ENCODE assay signal across 2 cellular contexts in the genomic region with DNA sequence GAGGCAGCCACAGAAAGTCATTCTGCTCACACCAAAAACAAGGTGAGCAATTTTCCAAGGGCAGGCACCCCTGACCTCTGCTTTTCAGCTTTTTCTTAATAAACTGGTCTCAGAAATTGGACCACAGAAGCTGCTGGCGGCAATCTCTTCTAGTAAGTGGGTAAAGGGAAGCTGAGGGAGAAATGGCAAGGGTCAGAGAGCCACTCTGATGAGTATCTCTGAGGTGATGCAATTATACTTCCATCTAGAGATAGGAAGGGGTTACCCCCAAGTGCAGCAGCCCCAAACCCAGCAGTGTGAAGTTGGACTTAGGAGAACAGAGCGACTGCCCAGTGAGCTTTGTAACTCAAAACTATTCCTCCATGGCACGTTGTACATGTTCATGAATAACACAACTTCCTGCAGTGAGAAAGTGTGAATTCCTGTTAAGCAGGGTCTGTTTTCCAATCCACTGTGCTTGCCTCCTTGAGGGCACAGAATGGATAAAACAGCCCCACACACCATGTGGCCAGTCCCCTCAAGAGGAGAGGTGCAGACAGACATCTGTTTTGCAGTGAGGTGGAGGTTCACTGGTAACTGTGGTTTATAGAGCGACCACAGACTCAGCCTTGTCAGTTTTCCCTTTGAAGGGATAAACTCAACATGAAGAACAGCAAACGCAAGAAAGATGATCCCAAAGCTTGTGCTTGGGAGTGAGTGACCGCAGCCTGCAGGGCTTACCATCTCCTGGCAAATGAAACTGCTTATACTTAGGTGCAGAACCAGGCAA.
TF ChIP-seq lines count a peak whose summit lies in the region.

No MANE protein-coding gene starts in this region.

TF ChIP-seq in SK-N-SH treated with all-trans-retinoic acid at 6 μM for 48 hours, 23 proteins besides CTCF, POLR2A, EP300 and RAD21 (continued from another document):
- TF ChIP-seq, protein P1, sequence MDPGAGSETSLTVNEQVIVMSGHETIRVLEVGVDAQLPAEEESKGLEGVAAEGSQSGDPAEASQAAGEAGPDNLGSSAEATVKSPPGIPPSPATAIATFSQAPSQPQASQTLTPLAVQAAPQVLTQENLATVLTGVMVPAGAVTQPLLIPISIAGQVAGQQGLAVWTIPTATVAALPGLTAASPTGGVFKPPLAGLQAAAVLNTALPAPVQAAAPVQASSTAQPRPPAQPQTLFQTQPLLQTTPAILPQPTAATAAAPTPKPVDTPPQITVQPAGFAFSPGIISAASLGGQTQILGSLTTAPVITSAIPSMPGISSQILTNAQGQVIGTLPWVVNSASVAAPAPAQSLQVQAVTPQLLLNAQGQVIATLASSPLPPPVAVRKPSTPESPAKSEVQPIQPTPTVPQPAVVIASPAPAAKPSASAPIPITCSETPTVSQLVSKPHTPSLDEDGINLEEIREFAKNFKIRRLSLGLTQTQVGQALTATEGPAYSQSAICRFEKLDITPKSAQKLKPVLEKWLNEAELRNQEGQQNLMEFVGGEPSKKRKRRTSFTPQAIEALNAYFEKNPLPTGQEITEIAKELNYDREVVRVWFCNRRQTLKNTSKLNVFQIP (CRISPR knock-in tag; IDR thresholded peaks at IDR 0.05; ENCODE audit: borderline replicate concordance, low read depth): no peak
- TF ChIP-seq ZFP3 (CRISPR knock-in tag; IDR thresholded peaks at IDR 0.05): no peak
- TF ChIP-seq ZNF8 (CRISPR knock-in tag; IDR thresholded peaks at IDR 0.05): no peak
- TF ChIP-seq TCF4 (CRISPR knock-in tag; IDR thresholded peaks at IDR 0.05; ENCODE audit: borderline replicate concordance): no peak
- no peak for TF ChIP-seq ZNF565 (CRISPR knock-in tag; conservative IDR thresholded peaks at IDR 0.05; ENCODE audit: low read depth)
- no peak for TF ChIP-seq GLIS3 (CRISPR knock-in tag; IDR thresholded peaks at IDR 0.05)
- TF ChIP-seq PPARA (CRISPR knock-in tag; IDR thresholded peaks at IDR 0.05; ENCODE audit: borderline replicate concordance): no peak
- TF ChIP-seq ZNF70 (CRISPR knock-in tag; IDR thresholded peaks at IDR 0.05): no peak
- no peak for TF ChIP-seq SNAI2 (CRISPR knock-in tag; IDR thresholded peaks at IDR 0.05)
- TF ChIP-seq, protein P2, sequence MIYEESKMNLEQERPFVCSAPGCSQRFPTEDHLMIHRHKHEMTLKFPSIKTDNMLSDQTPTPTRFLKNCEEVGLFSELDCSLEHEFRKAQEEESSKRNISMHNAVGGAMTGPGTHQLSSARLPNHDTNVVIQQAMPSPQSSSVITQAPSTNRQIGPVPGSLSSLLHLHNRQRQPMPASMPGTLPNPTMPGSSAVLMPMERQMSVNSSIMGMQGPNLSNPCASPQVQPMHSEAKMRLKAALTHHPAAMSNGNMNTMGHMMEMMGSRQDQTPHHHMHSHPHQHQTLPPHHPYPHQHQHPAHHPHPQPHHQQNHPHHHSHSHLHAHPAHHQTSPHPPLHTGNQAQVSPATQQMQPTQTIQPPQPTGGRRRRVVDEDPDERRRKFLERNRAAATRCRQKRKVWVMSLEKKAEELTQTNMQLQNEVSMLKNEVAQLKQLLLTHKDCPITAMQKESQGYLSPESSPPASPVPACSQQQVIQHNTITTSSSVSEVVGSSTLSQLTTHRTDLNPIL (CRISPR knock-in tag; IDR thresholded peaks at IDR 0.05; ENCODE audit: low read depth): no peak

TF ChIP-seq in GM23338, 12 proteins besides CTCF, POLR2A, EP300 and RAD21 (continued from another document):
- TF ChIP-seq, protein P3, sequence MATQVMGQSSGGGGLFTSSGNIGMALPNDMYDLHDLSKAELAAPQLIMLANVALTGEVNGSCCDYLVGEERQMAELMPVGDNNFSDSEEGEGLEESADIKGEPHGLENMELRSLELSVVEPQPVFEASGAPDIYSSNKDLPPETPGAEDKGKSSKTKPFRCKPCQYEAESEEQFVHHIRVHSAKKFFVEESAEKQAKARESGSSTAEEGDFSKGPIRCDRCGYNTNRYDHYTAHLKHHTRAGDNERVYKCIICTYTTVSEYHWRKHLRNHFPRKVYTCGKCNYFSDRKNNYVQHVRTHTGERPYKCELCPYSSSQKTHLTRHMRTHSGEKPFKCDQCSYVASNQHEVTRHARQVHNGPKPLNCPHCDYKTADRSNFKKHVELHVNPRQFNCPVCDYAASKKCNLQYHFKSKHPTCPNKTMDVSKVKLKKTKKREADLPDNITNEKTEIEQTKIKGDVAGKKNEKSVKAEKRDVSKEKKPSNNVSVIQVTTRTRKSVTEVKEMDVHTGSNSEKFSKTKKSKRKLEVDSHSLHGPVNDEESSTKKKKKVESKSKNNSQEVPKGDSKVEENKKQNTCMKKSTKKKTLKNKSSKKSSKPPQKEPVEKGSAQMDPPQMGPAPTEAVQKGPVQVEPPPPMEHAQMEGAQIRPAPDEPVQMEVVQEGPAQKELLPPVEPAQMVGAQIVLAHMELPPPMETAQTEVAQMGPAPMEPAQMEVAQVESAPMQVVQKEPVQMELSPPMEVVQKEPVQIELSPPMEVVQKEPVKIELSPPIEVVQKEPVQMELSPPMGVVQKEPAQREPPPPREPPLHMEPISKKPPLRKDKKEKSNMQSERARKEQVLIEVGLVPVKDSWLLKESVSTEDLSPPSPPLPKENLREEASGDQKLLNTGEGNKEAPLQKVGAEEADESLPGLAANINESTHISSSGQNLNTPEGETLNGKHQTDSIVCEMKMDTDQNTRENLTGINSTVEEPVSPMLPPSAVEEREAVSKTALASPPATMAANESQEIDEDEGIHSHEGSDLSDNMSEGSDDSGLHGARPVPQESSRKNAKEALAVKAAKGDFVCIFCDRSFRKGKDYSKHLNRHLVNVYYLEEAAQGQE (IDR thresholded peaks at IDR 0.05; ENCODE audit: unreplicated experiment): no peak
- no peak for TF ChIP-seq STAT1 (IDR thresholded peaks at IDR 0.05; ENCODE audit: unreplicated experiment)
- TF ChIP-seq EZH2 (IDR thresholded peaks at IDR 0.05; ENCODE audit: low read depth, unreplicated experiment): no peak
- no peak for TF ChIP-seq EZH2phosphoT487 (IDR thresholded peaks at IDR 0.05; ENCODE audit: unreplicated experiment)
- TF ChIP-seq, protein P4, sequence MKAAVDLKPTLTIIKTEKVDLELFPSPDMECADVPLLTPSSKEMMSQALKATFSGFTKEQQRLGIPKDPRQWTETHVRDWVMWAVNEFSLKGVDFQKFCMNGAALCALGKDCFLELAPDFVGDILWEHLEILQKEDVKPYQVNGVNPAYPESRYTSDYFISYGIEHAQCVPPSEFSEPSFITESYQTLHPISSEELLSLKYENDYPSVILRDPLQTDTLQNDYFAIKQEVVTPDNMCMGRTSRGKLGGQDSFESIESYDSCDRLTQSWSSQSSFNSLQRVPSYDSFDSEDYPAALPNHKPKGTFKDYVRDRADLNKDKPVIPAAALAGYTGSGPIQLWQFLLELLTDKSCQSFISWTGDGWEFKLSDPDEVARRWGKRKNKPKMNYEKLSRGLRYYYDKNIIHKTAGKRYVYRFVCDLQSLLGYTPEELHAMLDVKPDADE (IDR thresholded peaks at IDR 0.05): no peak
- TF ChIP-seq JUNB (IDR thresholded peaks at IDR 0.05; ENCODE audit: unreplicated experiment): no peak
- no peak for TF ChIP-seq ZNF114 (CRISPR knock-in tag; IDR thresholded peaks at IDR 0.05)
- TF ChIP-seq ZNF331 (CRISPR knock-in tag; IDR thresholded peaks at IDR 0.05; ENCODE audit: low read depth): no peak
- TF ChIP-seq, protein P5, sequence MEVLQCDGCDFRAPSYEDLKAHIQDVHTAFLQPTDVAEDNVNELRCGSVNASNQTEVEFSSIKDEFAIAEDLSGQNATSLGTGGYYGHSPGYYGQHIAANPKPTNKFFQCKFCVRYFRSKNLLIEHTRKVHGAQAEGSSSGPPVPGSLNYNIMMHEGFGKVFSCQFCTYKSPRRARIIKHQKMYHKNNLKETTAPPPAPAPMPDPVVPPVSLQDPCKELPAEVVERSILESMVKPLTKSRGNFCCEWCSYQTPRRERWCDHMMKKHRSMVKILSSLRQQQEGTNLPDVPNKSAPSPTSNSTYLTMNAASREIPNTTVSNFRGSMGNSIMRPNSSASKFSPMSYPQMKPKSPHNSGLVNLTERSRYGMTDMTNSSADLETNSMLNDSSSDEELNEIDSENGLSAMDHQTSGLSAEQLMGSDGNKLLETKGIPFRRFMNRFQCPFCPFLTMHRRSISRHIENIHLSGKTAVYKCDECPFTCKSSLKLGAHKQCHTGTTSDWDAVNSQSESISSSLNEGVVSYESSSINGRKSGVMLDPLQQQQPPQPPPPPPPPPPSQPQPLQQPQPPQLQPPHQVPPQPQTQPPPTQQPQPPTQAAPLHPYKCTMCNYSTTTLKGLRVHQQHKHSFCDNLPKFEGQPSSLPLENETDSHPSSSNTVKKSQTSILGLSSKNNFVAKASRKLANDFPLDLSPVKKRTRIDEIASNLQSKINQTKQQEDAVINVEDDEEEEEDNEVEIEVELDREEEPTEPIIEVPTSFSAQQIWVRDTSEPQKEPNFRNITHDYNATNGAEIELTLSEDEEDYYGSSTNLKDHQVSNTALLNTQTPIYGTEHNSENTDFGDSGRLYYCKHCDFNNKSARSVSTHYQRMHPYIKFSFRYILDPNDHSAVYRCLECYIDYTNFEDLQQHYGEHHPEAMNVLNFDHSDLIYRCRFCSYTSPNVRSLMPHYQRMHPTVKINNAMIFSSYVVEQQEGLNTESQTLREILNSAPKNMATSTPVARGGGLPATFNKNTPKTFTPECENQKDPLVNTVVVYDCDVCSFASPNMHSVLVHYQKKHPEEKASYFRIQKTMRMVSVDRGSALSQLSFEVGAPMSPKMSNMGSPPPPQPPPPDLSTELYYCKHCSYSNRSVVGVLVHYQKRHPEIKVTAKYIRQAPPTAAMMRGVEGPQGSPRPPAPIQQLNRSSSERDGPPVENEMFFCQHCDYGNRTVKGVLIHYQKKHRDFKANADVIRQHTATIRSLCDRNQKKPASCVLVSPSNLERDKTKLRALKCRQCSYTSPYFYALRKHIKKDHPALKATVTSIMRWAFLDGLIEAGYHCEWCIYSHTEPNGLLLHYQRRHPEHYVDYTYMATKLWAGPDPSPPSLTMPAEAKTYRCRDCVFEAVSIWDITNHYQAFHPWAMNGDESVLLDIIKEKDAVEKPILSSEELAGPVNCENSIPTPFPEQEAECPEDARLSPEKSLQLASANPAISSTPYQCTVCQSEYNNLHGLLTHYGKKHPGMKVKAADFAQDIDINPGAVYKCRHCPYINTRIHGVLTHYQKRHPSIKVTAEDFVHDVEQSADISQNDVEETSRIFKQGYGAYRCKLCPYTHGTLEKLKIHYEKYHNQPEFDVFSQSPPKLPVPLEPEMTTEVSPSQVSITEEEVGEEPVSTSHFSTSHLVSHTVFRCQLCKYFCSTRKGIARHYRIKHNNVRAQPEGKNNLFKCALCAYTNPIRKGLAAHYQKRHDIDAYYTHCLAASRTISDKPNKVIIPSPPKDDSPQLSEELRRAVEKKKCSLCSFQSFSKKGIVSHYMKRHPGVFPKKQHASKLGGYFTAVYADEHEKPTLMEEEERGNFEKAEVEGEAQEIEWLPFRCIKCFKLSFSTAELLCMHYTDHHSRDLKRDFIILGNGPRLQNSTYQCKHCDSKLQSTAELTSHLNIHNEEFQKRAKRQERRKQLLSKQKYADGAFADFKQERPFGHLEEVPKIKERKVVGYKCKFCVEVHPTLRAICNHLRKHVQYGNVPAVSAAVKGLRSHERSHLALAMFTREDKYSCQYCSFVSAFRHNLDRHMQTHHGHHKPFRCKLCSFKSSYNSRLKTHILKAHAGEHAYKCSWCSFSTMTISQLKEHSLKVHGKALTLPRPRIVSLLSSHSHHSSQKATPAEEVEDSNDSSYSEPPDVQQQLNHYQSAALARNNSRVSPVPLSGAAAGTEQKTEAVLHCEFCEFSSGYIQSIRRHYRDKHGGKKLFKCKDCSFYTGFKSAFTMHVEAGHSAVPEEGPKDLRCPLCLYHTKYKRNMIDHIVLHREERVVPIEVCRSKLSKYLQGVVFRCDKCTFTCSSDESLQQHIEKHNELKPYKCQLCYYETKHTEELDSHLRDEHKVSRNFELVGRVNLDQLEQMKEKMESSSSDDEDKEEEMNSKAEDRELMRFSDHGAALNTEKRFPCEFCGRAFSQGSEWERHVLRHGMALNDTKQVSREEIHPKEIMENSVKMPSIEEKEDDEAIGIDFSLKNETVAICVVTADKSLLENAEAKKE (CRISPR knock-in tag; IDR thresholded peaks at IDR 0.05): no peak
